Comparison of ENCODE assay signal across 9 cellular contexts in genomic region chr3:36792342-36792741, GRCh38. TPM values are rescaled to one million over a fixed set of nuclear protein-coding genes. Genes with fewer than 3 reads are reported as not detected.
DNase-seq lines count a peak whose midpoint lies in the region; ATAC-seq, FAIRE-seq and TF ChIP-seq lines count a peak whose summit lies in the region.
"Had no signal": no experiment of that assay in that cellular context is flagged by ENCODE, and none has a peak within 500 bp of the region (broad histone marks: within the 10 kb centered on the region; RNA-seq: fewer than 3 reads in every experiment).

No MANE protein-coding gene starts in this region.

- no peak overlapping the region for H2BK12ac ChIP-seq in neuronal stem cell (ENCODE audit: low read length)

- H3K4me1 Mint-ChIP-seq in astrocyte (ENCODE audit: low read depth, unreplicated experiment) = peaks cover 6% of the 10 kb centered on the region

- H3K14ac ChIP-seq in neuronal stem cell (ENCODE audit: low read length) = no peak overlapping the region

- H3K18ac ChIP-seq in neuronal stem cell (ENCODE audit: low read length) = no peak overlapping the region

- peaks cover 25% of the 10 kb centered on the region for H3K27me3 Mint-ChIP-seq in astrocyte (ENCODE audit: low read depth, unreplicated experiment)

- no peak for ATAC-seq in GM21526 (IDR thresholded peaks at IDR 0.05; ENCODE audit: low FRiP score, unreplicated experiment)
- ATAC-seq in GM21786 (IDR thresholded peaks at IDR 0.05; ENCODE audit: unreplicated experiment) = no peak
- ATAC-seq in GM18498 (IDR thresholded peaks at IDR 0.05; ENCODE audit: unreplicated experiment) = no peak

- FAIRE-seq in astrocyte (lab: Jason Lieb, UNC) = no peak
- FAIRE-seq: endometrium had no signal

- H3K9ac ChIP-seq in astrocyte (ENCODE audit: low read length) (no peak overlapping the region), neuronal stem cell (ENCODE audit: low read depth, low read length, poor library complexity) (no peak overlapping the region)

- H3K4me1 ChIP-seq in astrocyte (ENCODE audit: insufficient read depth, low read length) (no peaks in the 10 kb centered on the region), neuronal stem cell (ENCODE audit: control insufficient read depth in 2 of 2, insufficient read depth in 1 of 2, low read depth in 1 of 2, low read length in 2 of 2) (peaks cover 0 to 3% of the 10 kb centered on the region in 2 donors)

- TF ChIP-seq CTCF in GM12873 (IDR thresholded peaks at IDR 0.05; ENCODE audit: insufficient read depth, low read depth, low read length, missing control alignments) (peak; percentile 63), LNCAP (IDR thresholded peaks at IDR 0.05) (peak; percentile 23; the same call in 1 of the 2 replicates), astrocyte (IDR thresholded peaks at IDR 0.05; ENCODE audit: insufficient read depth, low read depth, low read length) (peak; percentile 19)

- H3K27ac ChIP-seq in astrocyte (ENCODE audit: low read depth, low read length) = no peak overlapping the region
- no peak overlapping the region for H3K27ac ChIP-seq in neuronal stem cell (replicated peaks; ENCODE audit: low read length)

- H3K9me3 ChIP-seq in astrocyte (ENCODE audit: insufficient read depth, low read depth, low read length) (no peaks in the 10 kb centered on the region), neuronal stem cell (replicated peaks in 1 of 2; ENCODE audit: control insufficient read depth in 2 of 2, insufficient read depth in 1 of 2, low read depth in 1 of 2, low read length in 2 of 2) (no peaks in the 10 kb centered on the region)

- no peak overlapping the region for H2AK5ac ChIP-seq in neuronal stem cell (ENCODE audit: low read depth, low read length)

- no peak overlapping the region for H3K4me3 ChIP-seq in astrocyte (ENCODE audit: insufficient read depth, low read depth, low read length)
- no peak overlapping the region for H3K4me3 ChIP-seq in neuronal stem cell (ENCODE audit: low read length in 2 of 2)

- no peak overlapping the region for H2BK15ac ChIP-seq in neuronal stem cell (ENCODE audit: low read length)

- DNase-seq in AG08395 (ENCODE audit: low spot score) (peak; percentile 17), astrocyte (ENCODE audit: low read depth) (peak; percentile 6), neuronal stem cell (ENCODE audit: low spot score) (peak; percentile 46)

- H2BK5ac ChIP-seq in neuronal stem cell (ENCODE audit: low read length) = no peak overlapping the region

- H3K79me1 ChIP-seq in neuronal stem cell (ENCODE audit: low read depth, low read length) = no peaks in the 10 kb centered on the region

- no peak overlapping the region for H3K27ac Mint-ChIP-seq in astrocyte (ENCODE audit: unreplicated experiment)

- H3K4ac ChIP-seq in neuronal stem cell (ENCODE audit: low read length) = no peak overlapping the region

- H3K36me3 Mint-ChIP-seq in astrocyte (ENCODE audit: low read depth, unreplicated experiment) = no peaks in the 10 kb centered on the region

- WGBS in neuronal stem cell (ENCODE audit: extremely low coverage in 2 of 2, insufficient read length in 2 of 2, insufficient replicate concordance in 1 of 2), 2 donors = no CpG with 5 or more reads among the region's 4 CpGs

- no peak overlapping the region for H4K91ac ChIP-seq in neuronal stem cell (ENCODE audit: low read depth, low read length, poor library complexity)

- H3K4me3 Mint-ChIP-seq in astrocyte (ENCODE audit: unreplicated experiment) = no peak overlapping the region

- H3K79me2 ChIP-seq in astrocyte (ENCODE audit: insufficient read depth, low read length) = no peaks in the 10 kb centered on the region

- no peak overlapping the region for H4K8ac ChIP-seq in neuronal stem cell (ENCODE audit: low read depth, low read length)

- H2AFZ ChIP-seq in astrocyte (ENCODE audit: low read depth, low read length) (no peak overlapping the region), neuronal stem cell (ENCODE audit: low read length) (no peak overlapping the region)

- H4K20me1 ChIP-seq in astrocyte (ENCODE audit: insufficient read depth, low read length) = no peaks in the 10 kb centered on the region

- no peak overlapping the region for H3K23ac ChIP-seq in neuronal stem cell (ENCODE audit: low read depth, low read length, poor library complexity)

- H3K27me3 ChIP-seq in astrocyte (ENCODE audit: insufficient read depth, low read length) (peaks cover 10% of the 10 kb centered on the region), neuronal stem cell (ENCODE audit: control insufficient read depth in 3 of 3, insufficient read depth in 3 of 3, low read depth in 1 of 3, low read length in 3 of 3) (no peaks in the 10 kb centered on the region)

- H3K36me3 ChIP-seq in astrocyte (ENCODE audit: insufficient read depth, low read length) = no peaks in the 10 kb centered on the region
- H3K36me3 ChIP-seq in neuronal stem cell (replicated peaks in 1 of 2; ENCODE audit: control insufficient read depth in 2 of 2, insufficient read depth in 2 of 2, low read length in 2 of 2) = no peaks in the 10 kb centered on the region

- H3K9me3 Mint-ChIP-seq in astrocyte (ENCODE audit: unreplicated experiment) = peaks cover 5% of the 10 kb centered on the region

- H3K4me2 ChIP-seq in astrocyte (ENCODE audit: low read length) = no peak overlapping the region
- no peak overlapping the region for H3K4me2 ChIP-seq in neuronal stem cell (ENCODE audit: insufficient read depth, low read length, poor library complexity, severe bottlenecking)

- no peak overlapping the region for H2BK120ac ChIP-seq in neuronal stem cell (ENCODE audit: low read depth, low read length)

RNA-seq across cellular contexts. Expression of gene DCLK3, which starts 28.0 kb away (rescaled TPM):
- total RNA-seq in astrocyte = not detected in 2 replicates
- 0.25 TPM for polyA plus RNA-seq in neuronal stem cell (2013, experiment 1 of 2)
- polyA plus RNA-seq in neuronal stem cell (2013, experiment 2 of 2) = 0.25 TPM
